In genomic region chr15:85692873-85693272, GRCh38 we compare ENCODE assay signal across 9 cellular contexts.
DNase-seq lines count a peak whose midpoint lies in the region; ATAC-seq, FAIRE-seq and TF ChIP-seq lines count a peak whose summit lies in the region.
"Had no signal": no experiment of that assay in that cellular context is flagged by ENCODE, and none has a peak within 500 bp of the region (broad histone marks: within the 10 kb centered on the region; RNA-seq: fewer than 3 reads in every experiment).

No MANE protein-coding gene starts in this region.

- peak; percentile 38 for ATAC-seq in GM21619 (IDR thresholded peaks at IDR 0.05; ENCODE audit: unreplicated experiment)
- peak; percentile 31 for ATAC-seq in left colon
- no peak for ATAC-seq in omental fat pad (ENCODE audit: low FRiP score)
- no peak for ATAC-seq in HG02970 (IDR thresholded peaks at IDR 0.05; ENCODE audit: low FRiP score, unreplicated experiment)

- no peaks in the 10 kb centered on the region for H3K27me3 ChIP-seq in dorsolateral prefrontal cortex
- H3K27me3 ChIP-seq: cardiac muscle cell had no signal

- DNase-seq in GM18507 (ENCODE audit: extremely low spot score, insufficient read length, low read depth) (no peak), NCI-H2171 treated with DMSO at 0.1 percent for 48 hours (lab: John Stamatoyannopoulos, UW) (peak; percentile 89), left colon (no peak), midbrain (lab: John Stamatoyannopoulos, UW) (no peak), omental fat pad (ENCODE audit: low spot score) (no peak), dorsolateral prefrontal cortex (no peak)

- intact Hi-C loops in left colon (cut with DNase I, micrococcal nuclease) (no loop called here), dorsolateral prefrontal cortex (cut with DNase I) (no loop called here)

- no peak overlapping the region for H3K4me3 ChIP-seq in dorsolateral prefrontal cortex
- H3K4me3 ChIP-seq: cardiac muscle cell had no signal

- no peak for TF ChIP-seq CTCF in omental fat pad (IDR thresholded peaks at IDR 0.05)
- TF ChIP-seq CTCF in dorsolateral prefrontal cortex (IDR thresholded peaks at IDR 0.05 in 54 of 56, conservative IDR thresholded peaks at IDR 0.05 in 2 of 56; ENCODE audit: low read depth in 1 of 56, partially characterized antibody in 56 of 56) = no peak

- H3K27ac ChIP-seq in dorsolateral prefrontal cortex = peak overlapping the region in 12 of 59 donors; percentile 7 to 44 (median 28)

- FAIRE-seq in GM18507 (lab: Jason Lieb, UNC) = peak; percentile 98

Comparison
In these comparisons a context has a peak if more than half of its experiments do, and no peak if none do; other contexts are left out.
1. ATAC-seq: peak in GM21619 (single experiment) and left colon (single experiment); none in omental fat pad (single experiment) and HG02970 (single experiment).